ENCODE assay signal across 1 cellular context in genomic region chr9:86741311-86742215, GRCh38.
TF ChIP-seq lines count a peak whose summit lies in the region.

No MANE protein-coding gene starts in this region.

TF ChIP-seq in SK-N-SH treated with all-trans-retinoic acid at 6 μM for 48 hours, 23 proteins besides CTCF, POLR2A, EP300 and RAD21 (continued from another document):
- TF ChIP-seq, protein P1, sequence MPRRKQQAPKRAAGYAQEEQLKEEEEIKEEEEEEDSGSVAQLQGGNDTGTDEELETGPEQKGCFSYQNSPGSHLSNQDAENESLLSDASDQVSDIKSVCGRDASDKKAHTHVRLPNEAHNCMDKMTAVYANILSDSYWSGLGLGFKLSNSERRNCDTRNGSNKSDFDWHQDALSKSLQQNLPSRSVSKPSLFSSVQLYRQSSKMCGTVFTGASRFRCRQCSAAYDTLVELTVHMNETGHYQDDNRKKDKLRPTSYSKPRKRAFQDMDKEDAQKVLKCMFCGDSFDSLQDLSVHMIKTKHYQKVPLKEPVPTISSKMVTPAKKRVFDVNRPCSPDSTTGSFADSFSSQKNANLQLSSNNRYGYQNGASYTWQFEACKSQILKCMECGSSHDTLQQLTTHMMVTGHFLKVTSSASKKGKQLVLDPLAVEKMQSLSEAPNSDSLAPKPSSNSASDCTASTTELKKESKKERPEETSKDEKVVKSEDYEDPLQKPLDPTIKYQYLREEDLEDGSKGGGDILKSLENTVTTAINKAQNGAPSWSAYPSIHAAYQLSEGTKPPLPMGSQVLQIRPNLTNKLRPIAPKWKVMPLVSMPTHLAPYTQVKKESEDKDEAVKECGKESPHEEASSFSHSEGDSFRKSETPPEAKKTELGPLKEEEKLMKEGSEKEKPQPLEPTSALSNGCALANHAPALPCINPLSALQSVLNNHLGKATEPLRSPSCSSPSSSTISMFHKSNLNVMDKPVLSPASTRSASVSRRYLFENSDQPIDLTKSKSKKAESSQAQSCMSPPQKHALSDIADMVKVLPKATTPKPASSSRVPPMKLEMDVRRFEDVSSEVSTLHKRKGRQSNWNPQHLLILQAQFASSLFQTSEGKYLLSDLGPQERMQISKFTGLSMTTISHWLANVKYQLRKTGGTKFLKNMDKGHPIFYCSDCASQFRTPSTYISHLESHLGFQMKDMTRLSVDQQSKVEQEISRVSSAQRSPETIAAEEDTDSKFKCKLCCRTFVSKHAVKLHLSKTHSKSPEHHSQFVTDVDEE (CRISPR knock-in tag; IDR thresholded peaks at IDR 0.05) = no peak
- no peak for TF ChIP-seq PATZ1 (CRISPR knock-in tag; IDR thresholded peaks at IDR 0.05; ENCODE audit: borderline replicate concordance)
- no peak for TF ChIP-seq ARNTL (CRISPR knock-in tag; IDR thresholded peaks at IDR 0.05; ENCODE audit: borderline replicate concordance, low read depth)
- TF ChIP-seq RARB (CRISPR knock-in tag; IDR thresholded peaks at IDR 0.05) = no peak
